ENCODE assay signal across 12 cellular contexts in genomic region chr19:52237197-52237596, GRCh38. TPM values are rescaled to one million over a fixed set of nuclear protein-coding genes. Genes with fewer than 3 reads are reported as not detected.
DNase-seq lines count a peak whose midpoint lies in the region; ATAC-seq and TF ChIP-seq lines count a peak whose summit lies in the region.
"Had no signal": no experiment of that assay in that cellular context is flagged by ENCODE, and none has a peak within 500 bp of the region (broad histone marks: within the 10 kb centered on the region; RNA-seq: fewer than 3 reads in every experiment).

No MANE protein-coding gene starts in this region.

- H2AFZ ChIP-seq in SK-N-SH (ENCODE audit: low read depth), result no peak overlapping the region

- ATAC-seq in SK-N-SH treated with all-trans-retinoic acid at 6 μM for 48 hours, result 0 out of 3 replicates have a peak, but pooled peaks have one; percentile 26
- ATAC-seq in upper lobe of left lung (ENCODE audit: low FRiP score in 2 of 2), result no peak

- 50% methylated on average over 2 of the region's 2 CpGs for WGBS in SK-N-SH (ENCODE audit: low lambda C conversion rate)
- 68 to 73% methylated on average over 2 of the region's 2 CpGs for WGBS in upper lobe of left lung, 2 donors

- no peak overlapping the region for H3K4me3 ChIP-seq in SK-N-SH (ENCODE audit: low read depth in 2 of 2, low read length in 1 of 2)
- no peak overlapping the region for H3K4me3 ChIP-seq in choroid plexus epithelial cell (ENCODE audit: low read depth, low read length)
- no peak overlapping the region for H3K4me3 ChIP-seq in skeletal muscle satellite cell (ENCODE audit: low read length)
- H3K4me3 ChIP-seq in upper lobe of left lung, result no peak overlapping the region
- no peak overlapping the region for H3K4me3 ChIP-seq in MG63
- H3K4me3 ChIP-seq: A549 had no signal

- H3K9me3 ChIP-seq in SK-N-SH, result no peaks in the 10 kb centered on the region
- H3K9me3 ChIP-seq in skeletal muscle satellite cell (replicated peaks; ENCODE audit: low read length), result no peaks in the 10 kb centered on the region
- no peaks in the 10 kb centered on the region for H3K9me3 ChIP-seq in upper lobe of left lung
- peaks cover 3% of the 10 kb centered on the region; the same call in 1 of the 2 replicates for H3K9me3 ChIP-seq in MG63
- H3K9me3 ChIP-seq: Caco-2 had no signal

- TF ChIP-seq EP300 in SK-N-SH (IDR thresholded peaks at IDR 0.05; ENCODE audit: borderline replicate concordance in 1 of 2, low read depth in 1 of 2, low read length in 1 of 2) (no peak), upper lobe of left lung (IDR thresholded peaks at IDR 0.05) (no peak)

- POLR2A ChIA-PET in SK-N-SH (lab: Yijun Ruan, JAX), result no interaction called here

- H3K27me3 ChIP-seq in SK-N-SH (ENCODE audit: insufficient read depth) (no peaks in the 10 kb centered on the region), skeletal muscle satellite cell (ENCODE audit: control insufficient read depth, insufficient read depth, low read length) (no peaks in the 10 kb centered on the region), upper lobe of left lung (no peaks in the 10 kb centered on the region), MG63 (no peaks in the 10 kb centered on the region)

- CTCF ChIA-PET in SK-N-SH (lab: Yijun Ruan, JAX), result interaction anchor here (0.8 to 1.9 kb wide), 20 partner anchors 8 to 107 kb away, joined by 3 to 20 read pairs (median 4); partner anchors contain the start of genes ZNF616 and ZNF836

- TF ChIP-seq CTCF in SK-N-SH (IDR thresholded peaks at IDR 0.05) (no peak), choroid plexus epithelial cell (conservative IDR thresholded peaks at IDR 0.05; ENCODE audit: low read depth, low read length) (no peak), upper lobe of left lung (IDR thresholded peaks at IDR 0.05) (no peak)

- no peak for DNase-seq in SK-N-SH
- DNase-seq in choroid plexus epithelial cell (ENCODE audit: low read depth), result peak; percentile 35
- peak; percentile 27 for DNase-seq in iris pigment epithelial cell (ENCODE audit: low read depth)
- no peak for DNase-seq in upper lobe of left lung
- no peak for DNase-seq in T-helper 1 cell
- no peak for DNase-seq in MG63

- H3K4me2 ChIP-seq in SK-N-SH, result no peak overlapping the region
- peak overlapping the region; percentile 4 for H3K4me2 ChIP-seq in skeletal muscle satellite cell (ENCODE audit: low read length)
- H3K4me2 ChIP-seq: A549 had no signal

- H3K9ac ChIP-seq in SK-N-SH (no peak overlapping the region), skeletal muscle satellite cell (ENCODE audit: low read depth, low read length) (no peak overlapping the region)

- peaks cover 0 to 7% of the 10 kb centered on the region in 2 experiments for H3K36me3 ChIP-seq in SK-N-SH (replicated peaks in 1 of 2; ENCODE audit: control insufficient read depth in 1 of 2, insufficient read depth in 2 of 2, low read length in 1 of 2)
- no peaks in the 10 kb centered on the region for H3K36me3 ChIP-seq in skeletal muscle satellite cell (ENCODE audit: insufficient read depth, low read length)
- no peaks in the 10 kb centered on the region for H3K36me3 ChIP-seq in upper lobe of left lung
- H3K36me3 ChIP-seq in MG63, result no peaks in the 10 kb centered on the region

- H3K27ac ChIP-seq in SK-N-SH (ENCODE audit: low read depth in 2 of 2, low read length in 1 of 2) (no peak overlapping the region), upper lobe of left lung (no peak overlapping the region)
- H3K27ac ChIP-seq: 22Rv1, A549, C4-2B had no signal

- H3K4me1 ChIP-seq in SK-N-SH (ENCODE audit: control insufficient read depth in 1 of 2, insufficient read depth in 2 of 2, low read depth in 1 of 2, low read length in 1 of 2), result no peaks in the 10 kb centered on the region
- no peaks in the 10 kb centered on the region for H3K4me1 ChIP-seq in skeletal muscle satellite cell (ENCODE audit: control insufficient read depth, insufficient read depth, low read length)
- H3K4me1 ChIP-seq in upper lobe of left lung, result no peaks in the 10 kb centered on the region
- H3K4me1 ChIP-seq: A549, Caco-2 had no signal

- no peak for TF ChIP-seq POLR2A in upper lobe of left lung (IDR thresholded peaks at IDR 0.05)

- H3F3A ChIP-seq in SK-N-SH (replicated peaks; ENCODE audit: insufficient read depth), result peaks cover 6% of the 10 kb centered on the region

- no peaks in the 10 kb centered on the region for H4K20me1 ChIP-seq in SK-N-SH (ENCODE audit: insufficient read depth)

- TF ChIP-seq RAD21 in SK-N-SH (IDR thresholded peaks at IDR 0.05; ENCODE audit: low read length), result no peak

- no peaks in the 10 kb centered on the region for H3K79me2 ChIP-seq in SK-N-SH (ENCODE audit: insufficient read depth)

- no peaks in the 10 kb centered on the region for H3K9me2 ChIP-seq in SK-N-SH

TF ChIP-seq in SK-N-SH treated with all-trans-retinoic acid at 6 μM for 48 hours, 23 proteins besides CTCF, POLR2A, EP300 and RAD21 (continues in another document):
- no peak for TF ChIP-seq ZNF8 (CRISPR knock-in tag; IDR thresholded peaks at IDR 0.05)
- no peak for TF ChIP-seq POU6F1 (CRISPR knock-in tag; IDR thresholded peaks at IDR 0.05; ENCODE audit: borderline replicate concordance, low read depth)
- no peak for TF ChIP-seq ZFP30 (CRISPR knock-in tag; IDR thresholded peaks at IDR 0.05)
- TF ChIP-seq TOX (CRISPR knock-in tag; IDR thresholded peaks at IDR 0.05; ENCODE audit: borderline replicate concordance), result no peak
- TF ChIP-seq ZFP3 (CRISPR knock-in tag; IDR thresholded peaks at IDR 0.05), result no peak
- no peak for TF ChIP-seq SNAI2 (CRISPR knock-in tag; IDR thresholded peaks at IDR 0.05)
- no peak for TF ChIP-seq ESRRG (CRISPR knock-in tag; IDR thresholded peaks at IDR 0.05)
- no peak for TF ChIP-seq RARB (CRISPR knock-in tag; IDR thresholded peaks at IDR 0.05)
- TF ChIP-seq CSDC2 (CRISPR knock-in tag; IDR thresholded peaks at IDR 0.05), result no peak
- TF ChIP-seq TCF4 (CRISPR knock-in tag; IDR thresholded peaks at IDR 0.05; ENCODE audit: borderline replicate concordance), result no peak

TF ChIP-seq in SK-N-SH, 30 proteins besides CTCF, POLR2A, EP300 and RAD21:
- TF ChIP-seq TEAD4 (IDR thresholded peaks at IDR 0.05; ENCODE audit: borderline replicate concordance, insufficient read depth) (no peak), POLR2AphosphoS5 (IDR thresholded peaks at IDR 0.05; ENCODE audit: low read depth, low read length) (no peak), TCF12 (IDR thresholded peaks at IDR 0.05) (no peak), NRF1 (IDR thresholded peaks at IDR 0.05; ENCODE audit: low read depth, low read length) (no peak), SMC3 (IDR thresholded peaks at IDR 0.05; ENCODE audit: low read depth, low read length) (no peak), JUND (IDR thresholded peaks at IDR 0.05) (no peak), MEF2A (IDR thresholded peaks at IDR 0.05; ENCODE audit: borderline replicate concordance, low read depth) (no peak), NFIC (IDR thresholded peaks at IDR 0.05; ENCODE audit: borderline replicate concordance) (no peak)
- TF ChIP-seq, protein P1, sequence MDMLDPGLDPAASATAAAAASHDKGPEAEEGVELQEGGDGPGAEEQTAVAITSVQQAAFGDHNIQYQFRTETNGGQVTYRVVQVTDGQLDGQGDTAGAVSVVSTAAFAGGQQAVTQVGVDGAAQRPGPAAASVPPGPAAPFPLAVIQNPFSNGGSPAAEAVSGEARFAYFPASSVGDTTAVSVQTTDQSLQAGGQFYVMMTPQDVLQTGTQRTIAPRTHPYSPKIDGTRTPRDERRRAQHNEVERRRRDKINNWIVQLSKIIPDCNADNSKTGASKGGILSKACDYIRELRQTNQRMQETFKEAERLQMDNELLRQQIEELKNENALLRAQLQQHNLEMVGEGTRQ (IDR thresholded peaks at IDR 0.05; ENCODE audit: borderline replicate concordance, low read depth, low read length), result no peak

RNA-seq across cellular contexts. Expression of gene ZNF766, which starts 32.2 kb away (rescaled TPM):
- polyA plus RNA-seq in SK-N-SH (2012; rRNA removed), result 3.9 and 5.4 TPM in 2 replicates
- polyA plus RNA-seq in SK-N-SH (2012; cell fraction: cytosol; rRNA removed), result 5.6 and 6.5 TPM in 2 replicates
- 1.8 and 4.0 TPM in 2 replicates for polyA plus RNA-seq in SK-N-SH (2012; cell fraction: nucleus; rRNA removed)
- total RNA-seq in skeletal muscle satellite cell (2012; rRNA removed), result 4.6 and 6.1 TPM in 2 replicates
- 10 to 100 TPM in 4 of 6 donors, 1 to 10 TPM in 2; 4.0 to 20.0 (median 14.7) TPM for total RNA-seq in upper lobe of left lung
- 12.3 and 32.7 TPM in 2 replicates for total RNA-seq in MG63 (2014; rRNA removed; shearing (Covaris generic); ENCODE audit: low replicate concordance)

RNA-seq across cellular contexts. Expression of gene PPP2R1A, which starts 47.3 kb away (rescaled TPM):
- 162 and 163 TPM in 2 replicates for polyA plus RNA-seq in SK-N-SH (2012; rRNA removed)
- 80.3 and 120 TPM in 2 replicates for polyA plus RNA-seq in SK-N-SH (2012; cell fraction: cytosol; rRNA removed)
- polyA plus RNA-seq in SK-N-SH (2012; cell fraction: nucleus; rRNA removed), result 159 and 228 TPM in 2 replicates
- 194 and 235 TPM in 2 replicates for total RNA-seq in skeletal muscle satellite cell (2012; rRNA removed)
- 100 to 1,000 TPM in 5 of 6 donors, 10 to 100 TPM in 1; 90.1 to 214 (median 177) TPM for total RNA-seq in upper lobe of left lung
- 74.0 and 171 TPM in 2 replicates for total RNA-seq in MG63 (2014; rRNA removed; shearing (Covaris generic); ENCODE audit: low replicate concordance)

RNA-seq across cellular contexts. Expression of gene ZNF480, which starts 59.8 kb away (rescaled TPM):
- 10.9 and 13.4 TPM in 2 replicates for polyA plus RNA-seq in SK-N-SH (2012; rRNA removed)
- polyA plus RNA-seq in SK-N-SH (2012; cell fraction: cytosol; rRNA removed), result 17.8 and 22.7 TPM in 2 replicates
- 4.3 and 5.3 TPM in 2 replicates for polyA plus RNA-seq in SK-N-SH (2012; cell fraction: nucleus; rRNA removed)
- 7.9 and 10.9 TPM in 2 replicates for total RNA-seq in skeletal muscle satellite cell (2012; rRNA removed)
- 10 to 100 TPM in 2 of 6 donors, 1 to 10 TPM in 4; 2.7 to 13.6 (median 8.4) TPM for total RNA-seq in upper lobe of left lung
- total RNA-seq in MG63 (2014; rRNA removed; shearing (Covaris generic); ENCODE audit: low replicate concordance), result 2.7 and 3.8 TPM in 2 replicates

Comparison
In these comparisons a context has a peak if more than half of its experiments do, and no peak if none do; other contexts are left out.
1. DNase-seq: peak in choroid plexus epithelial cell (single experiment) and iris pigment epithelial cell (single experiment); none in SK-N-SH (single experiment), upper lobe of left lung (0 of 2), T-helper 1 cell (0 of 5) and MG63 (single experiment).